In the genomic region with DNA sequence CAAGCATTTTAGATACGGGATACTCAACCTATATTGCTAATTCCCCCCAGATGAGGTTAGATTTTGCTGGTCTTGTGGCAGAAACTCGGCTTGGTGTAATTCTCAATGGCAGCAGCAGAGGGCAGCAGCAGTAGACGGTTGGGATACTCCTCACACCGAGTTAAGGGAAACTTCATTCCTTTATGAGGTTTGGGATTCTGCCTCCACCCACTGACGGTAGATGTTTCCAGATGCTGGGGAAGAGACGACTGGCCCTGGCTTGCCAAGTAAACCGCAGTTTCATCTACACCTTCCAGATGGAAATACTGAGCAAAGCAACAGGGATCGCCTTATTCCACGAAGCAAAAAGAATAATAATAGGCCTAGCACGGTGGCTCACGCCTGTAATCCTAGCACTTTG, we compare ENCODE assay signal across 8 cellular contexts. TPM values are rescaled to one million over a fixed set of nuclear protein-coding genes. Genes with fewer than 3 reads are reported as not detected.
DNase-seq lines count a peak whose midpoint lies in the region; ATAC-seq and TF ChIP-seq lines count a peak whose summit lies in the region.

No MANE protein-coding gene starts in this region.

- no peak overlapping the region for H3K4me3 ChIP-seq in lower leg skin (ENCODE audit: low read depth, poor library complexity, severe bottlenecking)

- TF ChIP-seq CTCF in CD14-positive monocyte (IDR thresholded peaks at IDR 0.05) (peak; percentile 94), lower leg skin (IDR thresholded peaks at IDR 0.05) (peak in 1 of 3 donors; percentile 84)

- peak overlapping the region in 3 of 7 donors; percentile 31 to 73 (median 35) for H3K27ac Mint-ChIP-seq in CD14-positive monocyte

- intact Hi-C loops in CD14-positive monocyte (cut with micrococcal nuclease) = loop anchor here (5.0 to 10.0 kb wide), 7 partner anchors 61 to 422 kb away; a partner anchor contains a TSS
- intact Hi-C loops in lower leg skin (cut with DNase I; ENCODE audit: low total_unique reads) = no loop called here

- WGBS in lower leg skin, 2 donors = 12 to 14% methylated on average over 11 of the region's 11 CpGs

- peaks cover 42% of the 10 kb centered on the region for H3K4me1 Mint-ChIP-seq in CD14-positive monocyte

- ATAC-seq in HG02885 (IDR thresholded peaks at IDR 0.05; ENCODE audit: poor library complexity, unreplicated experiment) = peak; percentile 57
- no peak for ATAC-seq in HG02884 (IDR thresholded peaks at IDR 0.05; ENCODE audit: unreplicated experiment)

- H3K9me3 Mint-ChIP-seq in CD14-positive monocyte = peaks cover 0 to 4% (median 0%) of the 10 kb centered on the region in 7 donors

- H3K4me3 Mint-ChIP-seq in CD14-positive monocyte = no peak overlapping the region

- peaks cover 0 to 1% (median 0%) of the 10 kb centered on the region in 3 donors for H3K27me3 Mint-ChIP-seq in CD14-positive monocyte (ENCODE audit: low read depth in 3 of 3)

- H3K36me3 Mint-ChIP-seq in CD14-positive monocyte = no peaks in the 10 kb centered on the region

- DNase-seq in CD14-positive monocyte (ENCODE audit: low spot score) (peak; percentile 54), NCI-H748 (lab: John Stamatoyannopoulos, UW; ENCODE audit: unreplicated experiment) (peak; percentile 82), dermis microvascular lymphatic vessel endothelial cell (ENCODE audit: low read depth in 2 of 2) (peak; percentile 55 to 77), lower leg skin (ENCODE audit: low spot score in 2 of 2) (peak; percentile 87 to 94)
- DNase-seq in activated CD4-positive, alpha-beta T cell treated with anti-CD3 and anti-CD28 coated beads, Interleukin-2, amount 50 U/mL, for 24 hours (ENCODE audit: low read depth in 1 of 2, low spot score in 1 of 2) = peak; percentile 69 to 75
- peak; percentile 61 to 77 (median 67) for DNase-seq in stimulated activated CD4-positive, alpha-beta T cell treated with anti-CD3 and anti-CD28 coated beads, TNF-alpha, amount 100 ng/mL, for 4 hours (ENCODE audit: low read depth in 3 of 3)

- no peak for TF ChIP-seq POLR2A in lower leg skin (IDR thresholded peaks at IDR 0.05)

RNA-seq across cellular contexts. Expression of a gene that starts 8.2 kb away (rescaled TPM):
- polyA plus RNA-seq in CD14-positive monocyte = 10 to 100 TPM; 34.3 TPM
- total RNA-seq in dermis microvascular lymphatic vessel endothelial cell (13.7 and 14.3 TPM in 2 replicates), lower leg skin (10 to 100 TPM in 3 of 4 donors, 1 to 10 TPM in 1; 8.2 to 15.7 (median 14.3) TPM)
